19 cellular contexts compared by ENCODE assay signal in the genomic region with DNA sequence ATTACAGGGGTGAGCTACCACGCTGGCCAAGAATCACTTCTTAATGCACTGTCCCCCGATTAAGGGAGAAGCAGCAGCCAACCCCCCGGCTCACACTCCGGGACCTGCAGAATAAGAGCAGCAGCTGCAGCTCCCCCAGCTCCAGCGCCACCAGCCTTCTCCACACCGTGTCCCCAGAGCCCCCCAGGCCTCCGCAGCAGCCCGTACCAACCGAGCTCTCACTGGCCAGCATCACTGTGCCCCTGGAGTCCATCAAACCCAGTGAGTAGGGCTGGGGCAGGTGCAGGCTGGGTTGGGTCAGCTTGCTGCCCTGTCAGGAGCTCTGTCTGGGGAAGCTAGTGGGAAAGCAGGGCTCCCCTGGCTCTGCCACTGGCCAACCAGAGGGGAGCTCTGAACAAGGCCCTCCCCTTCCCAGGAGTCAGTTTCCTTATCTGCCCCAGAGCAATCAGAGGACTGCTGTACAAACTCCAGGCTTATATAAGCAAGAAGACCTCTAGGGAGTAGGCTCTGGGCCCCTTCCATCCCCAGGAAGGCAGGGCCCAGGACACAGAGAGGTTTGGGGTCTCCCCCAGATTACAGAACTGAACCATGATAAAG. TPM values are rescaled to one million over a fixed set of nuclear protein-coding genes. Genes with fewer than 3 reads are reported as not detected.
A peak's percentile ranks its signal among the peaks of the same experiment; 100 is the strongest.
DNase-seq lines count a peak whose midpoint lies in the region; ATAC-seq and TF ChIP-seq lines count a peak whose summit lies in the region.
"Had no signal": no experiment of that assay in that cellular context is flagged by ENCODE, and none has a peak within 500 bp of the region (broad histone marks: within the 10 kb centered on the region; RNA-seq: fewer than 3 reads in every experiment).

No MANE protein-coding gene starts in this region.

- no peak overlapping the region for H3K4me2 ChIP-seq in SU-DHL-6 (ENCODE audit: low read depth, low read length, poor library complexity, severe bottlenecking)

- H3K9me2 ChIP-seq in SU-DHL-6 (replicated peaks; ENCODE audit: insufficient read depth, low read length): no peaks in the 10 kb centered on the region

- ATAC-seq in GM19467 (IDR thresholded peaks at IDR 0.05; ENCODE audit: unreplicated experiment): no peak
- ATAC-seq: activated CD4-positive, CD25-positive, alpha-beta regulatory T cell treated with anti-CD3 and anti-CD28 coated beads, Interleukin-2, amount 50 U/mL, for 24 hours had no signal

- H2AFZ ChIP-seq in SU-DHL-6 (ENCODE audit: low read depth, low read length, severe bottlenecking): no peak overlapping the region

- H3K4me3 ChIP-seq in SU-DHL-6 (ENCODE audit: insufficient read depth, low read length, poor library complexity, severe bottlenecking): no peak overlapping the region
- no peak overlapping the region for H3K4me3 ChIP-seq in choroid plexus epithelial cell (ENCODE audit: low read depth, low read length)
- H3K4me3 ChIP-seq: breast epithelium, SJSA1 had no signal

- peaks cover 29% of the 10 kb centered on the region for H3F3A ChIP-seq in SU-DHL-6 (ENCODE audit: insufficient read depth)

- no peaks in the 10 kb centered on the region for H3K27me3 Mint-ChIP-seq in T-helper 1 cell treated with Interleukin-12 subunit alpha and Interleukin-12 subunit beta and Interleukin-4 antibody, amounts not matched to agents 30 μg/mL and 1 μg/mL, for 36 hours (ENCODE audit: low read depth)
- H3K27me3 Mint-ChIP-seq in progenitor cell of endocrine pancreas: no peaks in the 10 kb centered on the region

- no peaks in the 10 kb centered on the region for H3K79me2 ChIP-seq in SU-DHL-6 (ENCODE audit: insufficient read depth, low read length)

- no peaks in the 10 kb centered on the region for H3K9me3 ChIP-seq in SU-DHL-6 (ENCODE audit: insufficient read depth, low read length)
- H3K9me3 ChIP-seq: breast epithelium, SJSA1 had no signal

- peaks cover 7% of the 10 kb centered on the region for H3K36me3 Mint-ChIP-seq in T-helper 1 cell treated with Interleukin-12 subunit alpha and Interleukin-12 subunit beta and Interleukin-4 antibody, amounts not matched to agents 30 μg/mL and 1 μg/mL, for 36 hours (ENCODE audit: low read depth)
- H3K36me3 Mint-ChIP-seq in progenitor cell of endocrine pancreas (ENCODE audit: insufficient read depth): no peaks in the 10 kb centered on the region

- H3K36me3 ChIP-seq in SU-DHL-6 (ENCODE audit: low read length): no peaks in the 10 kb centered on the region
- H3K36me3 ChIP-seq: breast epithelium had no signal

- no peaks in the 10 kb centered on the region for H3K9me3 Mint-ChIP-seq in T-helper 1 cell treated with Interleukin-12 subunit alpha and Interleukin-12 subunit beta and Interleukin-4 antibody, amounts not matched to agents 30 μg/mL and 1 μg/mL, for 36 hours
- no peaks in the 10 kb centered on the region for H3K9me3 Mint-ChIP-seq in progenitor cell of endocrine pancreas (ENCODE audit: low read depth)
- H3K9me3 Mint-ChIP-seq: HFFc6 had no signal

- no peak overlapping the region for H3K9ac ChIP-seq in SU-DHL-6 (ENCODE audit: low read length)

- no peak for TF ChIP-seq CTCF in SU-DHL-6 (IDR thresholded peaks at IDR 0.05; ENCODE audit: insufficient read depth, low read length, poor library complexity, severe bottlenecking)
- no peak for TF ChIP-seq CTCF in choroid plexus epithelial cell (conservative IDR thresholded peaks at IDR 0.05; ENCODE audit: low read depth, low read length)
- TF ChIP-seq CTCF in progenitor cell of endocrine pancreas (IDR thresholded peaks at IDR 0.05; ENCODE audit: unreplicated experiment): no peak

- H4K20me1 ChIP-seq in SU-DHL-6 (ENCODE audit: low read depth, low read length): no peaks in the 10 kb centered on the region

- DNase-seq in T-helper 1 cell (no peak), choroid plexus epithelial cell (ENCODE audit: low read depth) (peak; percentile 42), progenitor cell of endocrine pancreas (ENCODE audit: low spot score, unreplicated experiment) (no peak), D341Med (ENCODE audit: low spot score) (no peak)
- DNase-seq in central memory CD4-positive, alpha-beta T cell: no peak
- DNase-seq: DMS 273 treated with DMSO at 0.1 percent for 48 hours, HFFc6, NCI-H2081 treated with DMSO at 0.1 percent for 48 hours, NCI-H82 had no signal

- H3K27ac Mint-ChIP-seq in T-helper 1 cell treated with Interleukin-12 subunit alpha and Interleukin-12 subunit beta and Interleukin-4 antibody, amounts not matched to agents 30 μg/mL and 1 μg/mL, for 36 hours: peak overlapping the region; percentile 57
- H3K27ac Mint-ChIP-seq in progenitor cell of endocrine pancreas: peak overlapping the region; percentile 56
- H3K27ac Mint-ChIP-seq: HFFc6 had no signal

- peak overlapping the region; percentile 40 for H3K27ac ChIP-seq in SU-DHL-6 (ENCODE audit: low read depth, low read length)
- H3K27ac ChIP-seq: 22Rv1, SJSA1 had no signal

- H3K4me3 Mint-ChIP-seq in T-helper 1 cell treated with Interleukin-12 subunit alpha and Interleukin-12 subunit beta and Interleukin-4 antibody, amounts not matched to agents 30 μg/mL and 1 μg/mL, for 36 hours: no peak overlapping the region
- no peak overlapping the region for H3K4me3 Mint-ChIP-seq in progenitor cell of endocrine pancreas (ENCODE audit: low read depth)
- H3K4me3 Mint-ChIP-seq: HFFc6 had no signal

- H3K4me1 Mint-ChIP-seq in T-helper 1 cell treated with Interleukin-12 subunit alpha and Interleukin-12 subunit beta and Interleukin-4 antibody, amounts not matched to agents 30 μg/mL and 1 μg/mL, for 36 hours (ENCODE audit: low read depth): peaks cover 42% of the 10 kb centered on the region
- H3K4me1 Mint-ChIP-seq in progenitor cell of endocrine pancreas (ENCODE audit: low read depth): peaks cover 18% of the 10 kb centered on the region

- no peaks in the 10 kb centered on the region for H3K27me3 ChIP-seq in SU-DHL-6 (ENCODE audit: low read length)
- H3K27me3 ChIP-seq: breast epithelium, SJSA1 had no signal

RNA-seq across cellular contexts. Expression of a gene that starts 8.5 kb away (rescaled TPM):
- 25.4 and 27.4 TPM in 2 replicates for total RNA-seq in progenitor cell of endocrine pancreas

RNA-seq across cellular contexts. Expression of a gene that starts 22.3 kb away (rescaled TPM):
- total RNA-seq in progenitor cell of endocrine pancreas: 121 and 132 TPM in 2 replicates

RNA-seq across cellular contexts. Expression of a gene that starts 27.6 kb away (rescaled TPM):
- total RNA-seq in progenitor cell of endocrine pancreas: 16.8 and 17.7 TPM in 2 replicates

RNA-seq across cellular contexts. Expression of a gene that starts 44.5 kb away (rescaled TPM):
- total RNA-seq in progenitor cell of endocrine pancreas: 0.81 TPM in 1 of 2 replicates, not detected in the other

RNA-seq across cellular contexts. Expression of a gene that starts 51.0 kb away (rescaled TPM):
- total RNA-seq in progenitor cell of endocrine pancreas: 2.7 and 4.3 TPM in 2 replicates
- total RNA-seq: glomerular endothelial cell, HFFc6, MCF 10A, SJSA1, temporal lobe had no signal
